ENCODE assay signal across 20 cellular contexts in the genomic region with DNA sequence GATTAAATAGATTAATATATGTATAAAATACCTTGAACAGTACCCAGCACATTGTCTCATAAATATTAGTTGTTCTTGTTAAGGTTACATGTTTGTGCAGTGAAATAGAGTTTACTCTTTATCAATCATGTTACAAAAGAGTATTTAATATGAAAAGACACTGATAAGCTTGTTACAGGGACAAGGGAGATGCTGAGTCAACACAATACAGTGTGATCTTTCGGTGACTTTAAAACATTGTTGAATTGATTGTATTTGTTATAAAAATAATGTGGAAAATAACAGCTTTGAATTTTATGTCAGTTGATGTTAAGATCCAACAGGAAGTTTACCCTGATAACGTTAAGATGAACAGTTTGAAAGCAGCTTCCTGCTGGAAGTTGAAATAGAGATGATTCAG.
"Had no signal": no experiment of that assay in that cellular context is flagged by ENCODE, and none has a peak within 500 bp of the region (broad histone marks: within the 10 kb centered on the region; RNA-seq: fewer than 3 reads in every experiment).

No MANE protein-coding gene starts in this region.

- H3K27me3 ChIP-seq: left lung, neural progenitor cell, sigmoid colon, testis had no signal

- H3K9ac ChIP-seq: neural progenitor cell had no signal

- H3K9me3 ChIP-seq: left lung, sigmoid colon, testis had no signal

- DNase-seq: activated CD4-positive, alpha-beta T cell treated with anti-CD3 and anti-CD28 coated beads, Interleukin-2, amount 10 ng/mL, durations not matched to agents 7 days and 5 days; activated CD4-positive, CD25-positive, alpha-beta regulatory T cell treated with anti-CD3 and anti-CD28 coated beads, Interleukin-2, amount 50 U/mL, for 72 hours; activated CD8-positive, alpha-beta memory T cell treated with anti-CD3 and anti-CD28 coated beads, Interleukin-2, amount 10 ng/mL, durations not matched to agents 7 days and 5 days; activated CD8-positive, alpha-beta T cell treated with anti-CD3 and anti-CD28 coated beads for 36 hours; activated gamma-delta T cell treated with Interleukin-2 at 50 U/mL for 16 hours; activated T-cell treated with anti-CD3 and anti-CD28 coated beads for 4 hours; aorta; effector CD4-positive, alpha-beta T cell; foreskin melanocyte; immature natural killer cell; left lung; naive thymus-derived CD8-positive, alpha-beta T cell; sigmoid colon; stimulated activated CD4-positive, alpha-beta T cell treated with anti-CD3 and anti-CD28 coated beads, Interleukin-2, amount 100 ng/mL, for 48 hours; stimulated activated naive CD4-positive, alpha-beta T cell; testis; WERI-Rb-1 had no signal

- H3K4me1 ChIP-seq: neural progenitor cell had no signal

- ATAC-seq: activated CD8-positive, alpha-beta memory T cell treated with anti-CD3 and anti-CD28 coated beads, Interleukin-2, amount 10 ng/mL, durations not matched to agents 7 days and 5 days; activated CD8-positive, alpha-beta T cell treated with anti-CD3 and anti-CD28 coated beads for 36 hours; esophagus mucosa; left lung; naive thymus-derived CD8-positive, alpha-beta T cell had no signal

- H3K4me2 ChIP-seq: neural progenitor cell, smooth muscle cell had no signal

- H3K36me3 ChIP-seq: neural progenitor cell had no signal

- H3K27ac ChIP-seq: neural progenitor cell, WERI-Rb-1 had no signal

- H2AFZ ChIP-seq: neural progenitor cell had no signal

- H3K4me3 ChIP-seq: left lung, neural progenitor cell, sigmoid colon, smooth muscle cell, testis had no signal
